ENCODE assay signal across 1 cellular context in the genomic region with DNA sequence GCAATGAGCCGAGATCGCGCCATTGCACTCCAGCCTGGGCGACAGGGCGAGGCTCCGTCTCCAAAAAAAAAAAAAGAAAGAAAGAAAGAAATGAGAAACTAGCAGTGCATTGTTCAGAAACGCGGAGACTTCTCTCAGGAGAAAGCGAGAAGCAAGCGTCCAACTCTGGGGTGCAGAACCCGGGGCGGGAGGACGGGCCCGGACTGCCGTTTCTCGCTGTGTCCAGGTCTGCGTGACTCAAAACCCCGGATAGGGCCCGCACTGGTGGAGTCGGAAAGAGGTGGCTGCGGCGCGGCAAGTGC.
TF ChIP-seq lines count a peak whose summit lies in the region.

No MANE protein-coding gene starts in this region.

TF ChIP-seq in K562, 482 proteins besides CTCF, POLR2A, EP300 and RAD21 (continued from another document and continues in another):
- TF ChIP-seq DEAF1 (CRISPR knock-in tag; IDR thresholded peaks at IDR 0.05) (0 out of 2 replicates have a peak, but pooled peaks have one; percentile 11), SMAD4 (CRISPR knock-in tag; conservative IDR thresholded peaks at IDR 0.05) (0 out of 2 replicates have a peak, but pooled peaks have one; percentile 27), POLR2G (IDR thresholded peaks at IDR 0.05; ENCODE audit: low read depth, low read length) (no peak), ZNF764 (CRISPR knock-in tag; IDR thresholded peaks at IDR 0.05; ENCODE audit: low read depth) (no peak), ZNF436 (CRISPR knock-in tag; IDR thresholded peaks at IDR 0.05) (no peak), CREM (IDR thresholded peaks at IDR 0.05; ENCODE audit: low read depth) (no peak), ARNT (IDR thresholded peaks at IDR 0.05) (no peak; a peak in 1 of 4 replicates), CBFA2T2 (conservative IDR thresholded peaks at IDR 0.05) (no peak), MIER1 (IDR thresholded peaks at IDR 0.05; ENCODE audit: low read depth) (peak; percentile 73; the same call in 1 of the 2 replicates), CREBBP (IDR thresholded peaks at IDR 0.05; ENCODE audit: low read depth, low read length) (no peak), GTF2A2 (tag; IDR thresholded peaks at IDR 0.05) (no peak), CC2D1A (IDR thresholded peaks at IDR 0.05) (no peak), POLR3A (IDR thresholded peaks at IDR 0.05; ENCODE audit: borderline replicate concordance, extremely low read depth, insufficient read depth, insufficient read length) (no peak), PTTG1 (tag; IDR thresholded peaks at IDR 0.05; ENCODE audit: low read depth) (no peak), SMAD3 (CRISPR knock-in tag; conservative IDR thresholded peaks at IDR 0.05) (0 out of 2 replicates have a peak, but pooled peaks have one; percentile 82), DNMT1 (IDR thresholded peaks at IDR 0.05) (0 out of 2 replicates have a peak, but pooled peaks have one; percentile 91), SRSF9 (IDR thresholded peaks at IDR 0.05; ENCODE audit: borderline replicate concordance, low read depth, low read length) (no peak), ZNF133 (CRISPR knock-in tag; IDR thresholded peaks at IDR 0.05) (peak; percentile 84; the same call in 1 of the 2 replicates), CUX1 (CRISPR knock-in tag; IDR thresholded peaks at IDR 0.05) (no peak), SAP30 (IDR thresholded peaks at IDR 0.05; ENCODE audit: borderline replicate concordance, insufficient read depth, low read depth, low read length, poor library complexity, severe bottlenecking) (peak; percentile 74), CEBPG (CRISPR knock-in tag; IDR thresholded peaks at IDR 0.05) (no peak), CEBPG (tag; conservative IDR thresholded peaks at IDR 0.05 in 1 of 2, IDR thresholded peaks at IDR 0.05 in 1 of 2) (no peak), ZBTB2 (IDR thresholded peaks at IDR 0.05) (no peak), POLR2AphosphoS2 (IDR thresholded peaks at IDR 0.05; ENCODE audit: low read length) (no peak), STAT5A (IDR thresholded peaks at IDR 0.05; ENCODE audit: borderline replicate concordance, low read length) (no peak), ZFP1 (CRISPR knock-in tag; IDR thresholded peaks at IDR 0.05) (0 out of 2 replicates have a peak, but pooled peaks have one; percentile 42), HDAC2 (IDR thresholded peaks at IDR 0.05) (peak; percentile 7; the same call in 1 of the 2 replicates), XRCC5 (IDR thresholded peaks at IDR 0.05; ENCODE audit: low read depth, low read length) (no peak), NONO (IDR thresholded peaks at IDR 0.05; ENCODE audit: low read depth in 2 of 2, low read length in 1 of 2) (no peak), GATAD2A (IDR thresholded peaks at IDR 0.05) (no peak), ZNF143 (CRISPR knock-in tag; IDR thresholded peaks at IDR 0.05) (no peak), ZKSCAN1 (IDR thresholded peaks at IDR 0.05; ENCODE audit: low read depth, low read length) (no peak), VEZF1 (CRISPR knock-in tag; IDR thresholded peaks at IDR 0.05) (no peak), CREB1 (IDR thresholded peaks at IDR 0.05) (no peak), CREB1 (CRISPR knock-in tag; IDR thresholded peaks at IDR 0.05) (no peak), KDM1A (IDR thresholded peaks at IDR 0.05) (no peak), ERF (CRISPR knock-in tag; IDR thresholded peaks at IDR 0.05) (peak; percentile 80; the same call in 1 of the 2 replicates), PHF21A (IDR thresholded peaks at IDR 0.05; ENCODE audit: borderline replicate concordance, low read depth) (no peak), ZNF224 (CRISPR knock-in tag; IDR thresholded peaks at IDR 0.05) (no peak), ZNF197 (CRISPR knock-in tag; IDR thresholded peaks at IDR 0.05; ENCODE audit: low read depth) (peak; percentile 50; the same call in 1 of the 2 replicates), TEAD2 (tag; IDR thresholded peaks at IDR 0.05) (no peak), CEBPB (tag; IDR thresholded peaks at IDR 0.05) (no peak), NFXL1 (CRISPR knock-in tag; IDR thresholded peaks at IDR 0.05) (no peak), SIN3B (IDR thresholded peaks at IDR 0.05; ENCODE audit: low read depth) (no peak), NR4A1 (CRISPR knock-in tag; IDR thresholded peaks at IDR 0.05) (0 out of 2 replicates have a peak, but pooled peaks have one; percentile 72), NR4A1 (tag; IDR thresholded peaks at IDR 0.05) (no peak), NBN (IDR thresholded peaks at IDR 0.05; ENCODE audit: low read depth) (no peak), OTX1 (CRISPR knock-in tag; IDR thresholded peaks at IDR 0.05) (peak; percentile 78; the same call in 1 of the 2 replicates)
- TF ChIP-seq, protein P1, sequence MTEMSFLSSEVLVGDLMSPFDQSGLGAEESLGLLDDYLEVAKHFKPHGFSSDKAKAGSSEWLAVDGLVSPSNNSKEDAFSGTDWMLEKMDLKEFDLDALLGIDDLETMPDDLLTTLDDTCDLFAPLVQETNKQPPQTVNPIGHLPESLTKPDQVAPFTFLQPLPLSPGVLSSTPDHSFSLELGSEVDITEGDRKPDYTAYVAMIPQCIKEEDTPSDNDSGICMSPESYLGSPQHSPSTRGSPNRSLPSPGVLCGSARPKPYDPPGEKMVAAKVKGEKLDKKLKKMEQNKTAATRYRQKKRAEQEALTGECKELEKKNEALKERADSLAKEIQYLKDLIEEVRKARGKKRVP (CRISPR knock-in tag; IDR thresholded peaks at IDR 0.05) = 0 out of 2 replicates have a peak, but pooled peaks have one; percentile 12
- TF ChIP-seq, protein P2, sequence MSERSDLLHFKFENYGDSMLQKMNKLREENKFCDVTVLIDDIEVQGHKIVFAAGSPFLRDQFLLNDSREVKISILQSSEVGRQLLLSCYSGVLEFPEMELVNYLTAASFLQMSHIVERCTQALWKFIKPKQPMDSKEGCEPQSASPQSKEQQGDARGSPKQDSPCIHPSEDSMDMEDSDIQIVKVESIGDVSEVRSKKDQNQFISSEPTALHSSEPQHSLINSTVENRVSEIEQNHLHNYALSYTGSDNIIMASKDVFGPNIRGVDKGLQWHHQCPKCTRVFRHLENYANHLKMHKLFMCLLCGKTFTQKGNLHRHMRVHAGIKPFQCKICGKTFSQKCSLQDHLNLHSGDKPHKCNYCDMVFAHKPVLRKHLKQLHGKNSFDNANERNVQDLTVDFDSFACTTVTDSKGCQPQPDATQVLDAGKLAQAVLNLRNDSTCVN (CRISPR knock-in tag; IDR thresholded peaks at IDR 0.05) = peak; percentile 81; the same call in 1 of the 2 replicates
- TF ChIP-seq, protein P3, sequence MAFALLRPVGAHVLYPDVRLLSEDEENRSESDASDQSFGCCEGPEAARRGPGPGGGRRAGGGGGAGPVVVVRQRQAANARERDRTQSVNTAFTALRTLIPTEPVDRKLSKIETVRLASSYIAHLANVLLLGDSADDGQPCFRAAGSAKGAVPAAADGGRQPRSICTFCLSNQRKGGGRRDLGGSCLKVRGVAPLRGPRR (CRISPR knock-in tag; IDR thresholded peaks at IDR 0.05) = no peak
- TF ChIP-seq, protein P4, sequence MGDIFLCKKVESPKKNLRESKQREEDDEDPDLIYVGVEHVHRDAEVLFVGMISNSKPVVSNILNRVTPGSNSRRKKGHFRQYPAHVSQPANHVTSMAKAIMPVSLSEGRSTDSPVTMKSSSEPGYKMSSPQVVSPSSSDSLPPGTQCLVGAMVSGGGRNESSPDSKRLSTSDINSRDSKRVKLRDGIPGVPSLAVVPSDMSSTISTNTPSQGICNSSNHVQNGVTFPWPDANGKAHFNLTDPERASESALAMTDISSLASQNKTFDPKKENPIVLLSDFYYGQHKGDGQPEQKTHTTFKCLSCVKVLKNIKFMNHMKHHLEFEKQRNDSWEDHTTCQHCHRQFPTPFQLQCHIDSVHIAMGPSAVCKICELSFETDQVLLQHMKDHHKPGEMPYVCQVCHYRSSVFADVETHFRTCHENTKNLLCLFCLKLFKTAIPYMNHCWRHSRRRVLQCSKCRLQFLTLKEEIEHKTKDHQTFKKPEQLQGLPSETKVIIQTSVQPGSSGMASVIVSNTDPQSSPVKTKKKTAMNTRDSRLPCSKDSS (IDR thresholded peaks at IDR 0.05; ENCODE audit: low read depth, partially characterized antibody) = no peak
- TF ChIP-seq, protein P5, sequence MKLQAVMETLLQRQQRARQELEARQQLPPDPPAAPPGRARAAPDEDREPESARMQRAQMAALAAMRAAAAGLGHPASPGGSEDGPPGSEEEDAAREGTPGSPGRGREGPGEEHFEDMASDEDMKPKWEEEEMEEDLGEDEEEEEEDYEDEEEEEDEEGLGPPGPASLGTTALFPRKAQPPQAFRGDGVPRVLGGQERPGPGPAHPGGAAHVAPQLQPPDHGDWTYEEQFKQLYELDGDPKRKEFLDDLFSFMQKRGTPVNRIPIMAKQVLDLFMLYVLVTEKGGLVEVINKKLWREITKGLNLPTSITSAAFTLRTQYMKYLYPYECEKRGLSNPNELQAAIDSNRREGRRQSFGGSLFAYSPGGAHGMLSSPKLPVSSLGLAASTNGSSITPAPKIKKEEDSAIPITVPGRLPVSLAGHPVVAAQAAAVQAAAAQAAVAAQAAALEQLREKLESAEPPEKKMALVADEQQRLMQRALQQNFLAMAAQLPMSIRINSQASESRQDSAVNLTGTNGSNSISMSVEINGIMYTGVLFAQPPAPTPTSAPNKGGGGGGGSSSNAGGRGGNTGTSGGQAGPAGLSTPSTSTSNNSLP (IDR thresholded peaks at IDR 0.05; ENCODE audit: borderline replicate concordance, low read depth, low read length) = no peak
